In the genomic region with DNA sequence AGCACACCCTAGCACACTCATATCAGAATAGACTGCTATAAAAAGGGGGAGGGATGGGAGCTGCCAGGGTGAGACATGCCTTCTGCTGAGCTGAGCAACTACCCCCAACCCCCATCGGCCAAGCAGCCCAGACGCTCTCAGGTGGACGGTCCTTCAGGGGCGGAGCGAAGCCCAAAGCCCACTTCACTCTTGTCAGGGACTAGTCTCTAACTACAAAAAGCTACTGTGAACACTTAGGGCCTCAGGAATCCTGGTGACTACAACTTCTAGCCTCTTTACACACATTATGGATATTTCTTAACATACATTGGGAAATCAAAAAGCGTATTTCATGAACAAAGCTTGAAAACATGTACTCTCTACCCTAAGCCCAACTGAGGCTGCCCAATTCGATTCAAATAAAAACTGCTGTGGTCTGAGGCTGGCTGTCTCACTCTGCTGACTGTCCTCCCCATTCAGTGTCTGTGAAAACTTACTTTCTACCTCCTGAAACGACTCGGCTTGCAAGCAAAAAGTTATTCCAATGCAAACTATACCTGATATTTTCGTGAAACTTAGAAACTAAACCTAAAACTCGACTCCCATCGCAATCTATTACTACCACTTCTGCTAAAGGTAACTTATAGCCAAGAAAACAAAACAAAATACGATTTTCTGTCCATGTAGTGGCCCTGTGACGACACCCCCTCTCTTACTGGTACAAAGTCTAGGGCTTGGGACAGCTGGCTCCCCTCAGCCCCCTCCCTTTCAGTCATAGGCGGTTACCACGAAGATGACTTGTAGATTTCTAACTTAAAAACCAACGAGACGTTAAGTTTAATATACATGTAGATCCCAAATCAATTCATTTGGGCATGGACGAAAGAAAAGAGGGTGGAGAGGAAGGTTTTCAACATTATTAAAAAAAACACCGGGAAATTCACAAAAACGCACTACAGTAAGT, we compare ENCODE assay signal across 8 cellular contexts. TPM values are rescaled to one million over a fixed set of nuclear protein-coding genes. Genes with fewer than 3 reads are reported as not detected.
DNase-seq lines count a peak whose midpoint lies in the region; ATAC-seq lines count a peak whose summit lies in the region.

No MANE protein-coding gene starts in this region.

- H3K27ac ChIP-seq in iPS-18a (ENCODE audit: low read length), result no peak overlapping the region
- H3K27ac ChIP-seq in skeletal muscle tissue (ENCODE audit: low read depth, low read length), result peak overlapping the region; percentile 98

- H3K27me3 ChIP-seq in iPS-18a (ENCODE audit: control insufficient read depth, insufficient read depth, low read length), result peaks cover 65% of the 10 kb centered on the region
- H3K27me3 ChIP-seq in skeletal muscle tissue (ENCODE audit: control insufficient read depth in 3 of 3, insufficient read depth in 3 of 3, low read length in 3 of 3), result no peaks in the 10 kb centered on the region

- peaks cover 20% of the 10 kb centered on the region for H3K4me1 ChIP-seq in iPS-18a (ENCODE audit: control insufficient read depth, low read depth, low read length)
- H3K4me1 ChIP-seq in skeletal muscle tissue (ENCODE audit: control insufficient read depth in 3 of 3, insufficient read depth in 3 of 3, low read length in 3 of 3), result peaks cover 33 to 46% (median 34%) of the 10 kb centered on the region in 3 donors

- H3K4me3 ChIP-seq in iPS-18a (ENCODE audit: low read length) (peak overlapping the region; percentile 94), skeletal muscle tissue (ENCODE audit: low read length in 3 of 3) (peak overlapping the region; percentile 79 to 89 (median 80))

- H3K9ac ChIP-seq in iPS-18a (ENCODE audit: low read length) (peak overlapping the region; percentile 71), skeletal muscle tissue (ENCODE audit: low read depth in 1 of 3, low read length in 3 of 3) (peak overlapping the region; percentile 90 to 93 (median 92))

- ATAC-seq in GM21576 (IDR thresholded peaks at IDR 0.05; ENCODE audit: unreplicated experiment), result no peak

- peak; percentile 33 for DNase-seq in activated naive CD4-positive, alpha-beta T cell treated with Interleukin-2 at 50 U/mL for 16 hours
- no peak for DNase-seq in activated naive CD4-positive, alpha-beta T cell treated with anti-CD3 and anti-CD28 coated beads, Interleukin-2, amount 50 U/mL, for 16 hours
- DNase-seq in NCI-H82 (lab: John Stamatoyannopoulos, UW) (peak; percentile 81), amniotic epithelial cell (ENCODE audit: low read depth) (peak; percentile 87), NCI-H2196 treated with DMSO at 0.1 percent for 48 hours (lab: John Stamatoyannopoulos, UW; ENCODE audit: unreplicated experiment) (no peak)

- H3K36me3 ChIP-seq in iPS-18a (ENCODE audit: control insufficient read depth, low read depth, low read length), result no peaks in the 10 kb centered on the region
- H3K36me3 ChIP-seq in skeletal muscle tissue (ENCODE audit: control insufficient read depth in 3 of 3, insufficient read depth in 3 of 3, low read length in 3 of 3), result no peaks in the 10 kb centered on the region

- H3K9me3 ChIP-seq in iPS-18a (ENCODE audit: control insufficient read depth, low read depth, low read length), result no peaks in the 10 kb centered on the region
- no peaks in the 10 kb centered on the region for H3K9me3 ChIP-seq in skeletal muscle tissue (ENCODE audit: control insufficient read depth in 3 of 3, low read length in 3 of 3)

RNA-seq across cellular contexts. Expression of a gene that starts 1.2 kb away (rescaled TPM):
- total RNA-seq in skeletal muscle tissue, result 9.4 TPM

Comparison
In these comparisons a context has a peak if more than half of its experiments do, and no peak if none do; other contexts are left out.
1. DNase-seq: peak in activated naive CD4-positive, alpha-beta T cell treated with Interleukin-2 at 50 U/mL for 16 hours (single experiment), NCI-H82 (single experiment) and amniotic epithelial cell (single experiment); none in activated naive CD4-positive, alpha-beta T cell treated with anti-CD3 and anti-CD28 coated beads, Interleukin-2, amount 50 U/mL, for 16 hours (single experiment) and NCI-H2196 treated with DMSO at 0.1 percent for 48 hours (single experiment).